ENCODE assay signal across 8 cellular contexts in genomic region chr14:68816183-68816942, GRCh38. TPM values are rescaled to one million over a fixed set of nuclear protein-coding genes. Genes with fewer than 3 reads are reported as not detected.
A peak's percentile ranks its signal among the peaks of the same experiment; 100 is the strongest.
DNase-seq lines count a peak whose midpoint lies in the region; ATAC-seq and TF ChIP-seq lines count a peak whose summit lies in the region.

No MANE protein-coding gene starts in this region.

- H3K4me3 ChIP-seq in BE2C (ENCODE audit: low read depth, low read length), result peak overlapping the region; percentile 63
- H3K4me3 ChIP-seq in right lobe of liver, result peak overlapping the region; percentile 55 to 66 (median 65)

- TF ChIP-seq CTCF in BE2C (IDR thresholded peaks at IDR 0.05; ENCODE audit: low read depth, low read length) (peak; percentile 85), right lobe of liver (IDR thresholded peaks at IDR 0.05) (peak; percentile 95 to 99 (median 96))

- TF ChIP-seq POLR2A in right lobe of liver (IDR thresholded peaks at IDR 0.05), result peak; percentile 85

- no peaks in the 10 kb centered on the region for H3K27me3 Mint-ChIP-seq in dendritic cell treated with granulocyte-macrophage colony-stimulating factor and Interleukin-4, amounts not matched to agents 40 ng/mL and 50 ng/mL, for 4 days

- no peaks in the 10 kb centered on the region for H3K9me3 Mint-ChIP-seq in dendritic cell treated with granulocyte-macrophage colony-stimulating factor and Interleukin-4, amounts not matched to agents 40 ng/mL and 50 ng/mL, for 4 days

- no peaks in the 10 kb centered on the region for H3K27me3 ChIP-seq in BE2C
- no peaks in the 10 kb centered on the region for H3K27me3 ChIP-seq in right lobe of liver

- peak overlapping the region; percentile 71 for H3K4me3 Mint-ChIP-seq in dendritic cell treated with granulocyte-macrophage colony-stimulating factor and Interleukin-4, amounts not matched to agents 40 ng/mL and 50 ng/mL, for 4 days

- H3K4me1 Mint-ChIP-seq in dendritic cell treated with granulocyte-macrophage colony-stimulating factor and Interleukin-4, amounts not matched to agents 40 ng/mL and 50 ng/mL, for 4 days (ENCODE audit: low read depth), result peaks cover 49% of the 10 kb centered on the region

- peak overlapping the region; percentile 98 to 100 (median 100) for H3K27ac ChIP-seq in right lobe of liver

- intact Hi-C loops in dendritic cell treated with granulocyte-macrophage colony-stimulating factor and Interleukin-4, amounts not matched to agents 40 ng/mL and 50 ng/mL, for 4 days (cut with micrococcal nuclease), result loop anchor here (2.0 to 5.0 kb wide), 3 partner anchors 568 to 979 kb away; no protein-coding TSS in a partner anchor
- intact Hi-C loops in right lobe of liver (cut with DNase I), result loop anchor here (5.0 to 10.0 kb wide), 2 partner anchors 562 to 569 kb away; no protein-coding TSS in a partner anchor

- DNase-seq in BE2C (peak; percentile 92), NCI-H524 treated with DMSO at 0.1 percent for 48 hours (lab: John Stamatoyannopoulos, UW) (peak; percentile 56), right lobe of liver (peak; percentile 92 to 94 (median 93))
- DNase-seq in activated CD4-positive, alpha-beta T cell treated with anti-CD3 and anti-CD28 coated beads, Interleukin-2, amount 50 U/mL, for 24 hours (ENCODE audit: low read depth in 1 of 2, low spot score in 1 of 2), result peak; percentile 88 to 92
- DNase-seq in stimulated activated CD4-positive, alpha-beta T cell treated with anti-CD3 and anti-CD28 coated beads, Interleukin-4, amount 100 ng/mL, for 24 hours, result peak; percentile 92

- WGBS in right lobe of liver (ENCODE audit: insufficient coverage, low coverage, low lambda C conversion rate, missing lambda C conversion rate), result 3% methylated on average over 12 of the region's 82 CpGs

- ATAC-seq in GM19043 (IDR thresholded peaks at IDR 0.05; ENCODE audit: low read depth, unreplicated experiment) (peak; percentile 35), HG03432 (IDR thresholded peaks at IDR 0.05; ENCODE audit: unreplicated experiment) (peak; percentile 46), right lobe of liver (peak; percentile 70 to 87 (median 76))

- H3K4me1 ChIP-seq in BE2C, result no peaks in the 10 kb centered on the region
- peaks cover 0 to 66% (median 28%) of the 10 kb centered on the region in 4 donors for H3K4me1 ChIP-seq in right lobe of liver

- peaks cover 2% of the 10 kb centered on the region for H3K36me3 Mint-ChIP-seq in dendritic cell treated with granulocyte-macrophage colony-stimulating factor and Interleukin-4, amounts not matched to agents 40 ng/mL and 50 ng/mL, for 4 days (ENCODE audit: low read depth)

- H3K9me3 ChIP-seq in BE2C (no peaks in the 10 kb centered on the region), right lobe of liver (no peaks in the 10 kb centered on the region)

- peak overlapping the region; percentile 95 for H3K27ac Mint-ChIP-seq in dendritic cell treated with granulocyte-macrophage colony-stimulating factor and Interleukin-4, amounts not matched to agents 40 ng/mL and 50 ng/mL, for 4 days

- H3K36me3 ChIP-seq in BE2C (no peaks in the 10 kb centered on the region), right lobe of liver (no peaks in the 10 kb centered on the region)

RNA-seq across cellular contexts. Expression of gene ZFP36L1, which starts 23.5 kb away (rescaled TPM):
- 0.71 TPM for polyA plus RNA-seq in BE2C (2012; ENCODE audit: insufficient read depth, insufficient read length, low read depth)
- 100 to 1,000 TPM; 109 to 298 (median 218) TPM for total RNA-seq in right lobe of liver

Comparison
In these comparisons a context has a peak if more than half of its experiments do, and no peak if none do; other contexts are left out.
1. Peak in every context shown above with its lines: DNase-seq, ATAC-seq, H3K4me3 ChIP-seq and H3K27ac ChIP-seq.